1 cellular context compared by ENCODE assay signal in genomic region chr21:44437696-44438431, GRCh38.
TF ChIP-seq lines count a peak whose summit lies in the region.

No MANE protein-coding gene starts in this region.

TF ChIP-seq in HepG2, 621 proteins besides CTCF, POLR2A, EP300 and RAD21:
- TF ChIP-seq NFKBIZ (CRISPR knock-in tag; IDR thresholded peaks at IDR 0.05) = no peak
